ENCODE assay signal across 27 cellular contexts in genomic region chr3:170062769-170063168, GRCh38. TPM values are rescaled to one million over a fixed set of nuclear protein-coding genes. Genes with fewer than 3 reads are reported as not detected.
DNase-seq lines count a peak whose midpoint lies in the region; ATAC-seq, FAIRE-seq and TF ChIP-seq lines count a peak whose summit lies in the region.
"Had no signal": no experiment of that assay in that cellular context is flagged by ENCODE, and none has a peak within 500 bp of the region (broad histone marks: within the 10 kb centered on the region; RNA-seq: fewer than 3 reads in every experiment).

No MANE protein-coding gene starts in this region.

- 80% methylated on average over 16 of the region's 16 CpGs for WGBS in A549 (ENCODE audit: missing lambda C conversion rate)
- WGBS in endodermal cell (ENCODE audit: insufficient coverage in 1 of 2, insufficient read length in 1 of 2), 2 experiments = 93 to 97% methylated on average over 14 to 16 of the region's 16 CpGs

- H3K79me2 ChIP-seq in PC-3 (ENCODE audit: low read length) = no peaks in the 10 kb centered on the region

- no peak for TF ChIP-seq RAD21 in A549 (conservative IDR thresholded peaks at IDR 0.05 in 1 of 2, IDR thresholded peaks at IDR 0.05 in 1 of 2)

- H3K9me3 ChIP-seq in A549 (no peaks in the 10 kb centered on the region), PC-3 (ENCODE audit: low read length) (no peaks in the 10 kb centered on the region), endodermal cell (ENCODE audit: control insufficient read depth, low read length) (no peaks in the 10 kb centered on the region)
- H3K9me3 ChIP-seq: MG63, neutrophil, Peyer's patch, tibial artery had no signal

- H3K36me3 ChIP-seq in PC-3 (ENCODE audit: low read depth, low read length) (no peaks in the 10 kb centered on the region), endodermal cell (ENCODE audit: control insufficient read depth, insufficient read depth, low read length) (no peaks in the 10 kb centered on the region)
- H3K36me3 ChIP-seq: MG63, tibial artery had no signal

- no peak overlapping the region for H3K4me3 Mint-ChIP-seq in endodermal cell
- H3K4me3 Mint-ChIP-seq: activated naive CD4-positive, alpha-beta T cell treated with anti-CD3 and anti-CD28 coated beads, Interleukin-2, amount 10 ng/mL, durations not matched to agents 7 days and 5 days; activated T-cell treated with anti-CD3 and anti-CD28 coated beads, Interleukin-2, amount 50 U/mL, for 72 hours; immature natural killer cell had no signal

- intact Hi-C loops in PC-3 (cut with micrococcal nuclease) = no loop called here

- H3K9me3 Mint-ChIP-seq in endodermal cell = peaks cover 3% of the 10 kb centered on the region
- H3K9me3 Mint-ChIP-seq: activated naive CD4-positive, alpha-beta T cell treated with anti-CD3 and anti-CD28 coated beads, Interleukin-2, amount 10 ng/mL, durations not matched to agents 7 days and 5 days; activated T-cell treated with anti-CD3 and anti-CD28 coated beads, Interleukin-2, amount 50 U/mL, for 72 hours; immature natural killer cell had no signal

- POLR2A ChIA-PET in A549 (lab: Yijun Ruan, JAX) (no interaction called here), PC-3 (lab: Charles Lee; ENCODE audit: unreplicated experiment) (no interaction called here)

- CTCF ChIA-PET in A549 (lab: Yijun Ruan, JAX) (interaction anchor here (0.6 to 1.3 kb wide), 2 partner anchors 25 to 51 kb away, joined by 3 to 4 read pairs; partner anchors contain the start of gene GPR160), PC-3 (lab: Charles Lee) (no interaction called here)

- TF ChIP-seq POLR2A in A549 (IDR thresholded peaks at IDR 0.05; ENCODE audit: low read length) = no peak

- in situ Hi-C loops in GM13977 (cut with MboI; ENCODE audit: low pct_unique_long_range_greater_than_20kb, low sequenced_read_pairs, unreplicated experiment) = no loop called here

- no peaks in the 10 kb centered on the region for H3K27me3 ChIP-seq in PC-3 (ENCODE audit: low read length)
- no peaks in the 10 kb centered on the region for H3K27me3 ChIP-seq in endodermal cell (ENCODE audit: control insufficient read depth, insufficient read depth, low read length, poor library complexity, severe bottlenecking)
- H3K27me3 ChIP-seq: MG63, neutrophil, Peyer's patch, tibial artery had no signal

- H3K9ac ChIP-seq in PC-3 (ENCODE audit: low read length) (no peak overlapping the region), endodermal cell (ENCODE audit: extremely low read depth, low read length, poor library complexity, severe bottlenecking) (no peak overlapping the region)

- no peaks in the 10 kb centered on the region for H3K27me3 Mint-ChIP-seq in endodermal cell (ENCODE audit: insufficient read depth)
- H3K27me3 Mint-ChIP-seq: activated naive CD4-positive, alpha-beta T cell treated with anti-CD3 and anti-CD28 coated beads, Interleukin-2, amount 10 ng/mL, durations not matched to agents 7 days and 5 days had no signal

- no peak for TF ChIP-seq EP300 in A549 (IDR thresholded peaks at IDR 0.05)

- ATAC-seq in A549 (peak in 1 of 2 experiments; percentile 62; a peak in 3 of 6 replicates), PC-3 (no peak), HG03280 (IDR thresholded peaks at IDR 0.05; ENCODE audit: unreplicated experiment) (no peak), HG03460 (IDR thresholded peaks at IDR 0.05; ENCODE audit: unreplicated experiment) (no peak)
- ATAC-seq: activated T-cell treated with anti-CD3 and anti-CD28 coated beads, Interleukin-2, amount 50 U/mL, for 72 hours; left ventricle myocardium superior; stimulated activated naive CD8-positive, alpha-beta T cell treated with anti-CD3 and anti-CD28 coated beads, Interleukin-15, Interleukin-2, amounts not matched to agents 100 U/mL and 50 U/mL, for 24 hours had no signal

- H3K4me3 ChIP-seq in A549 = no peak overlapping the region
- no peak overlapping the region for H3K4me3 ChIP-seq in PC-3 (ENCODE audit: low read length)
- H3K4me3 ChIP-seq in endodermal cell (ENCODE audit: low read length) = no peak overlapping the region
- H3K4me3 ChIP-seq: MG63, Peyer's patch, SK-N-MC, tibial artery had no signal

- H3K27ac Mint-ChIP-seq in endodermal cell = no peak overlapping the region
- H3K27ac Mint-ChIP-seq: activated naive CD4-positive, alpha-beta T cell treated with anti-CD3 and anti-CD28 coated beads, Interleukin-2, amount 10 ng/mL, durations not matched to agents 7 days and 5 days; activated T-cell treated with anti-CD3 and anti-CD28 coated beads, Interleukin-2, amount 50 U/mL, for 72 hours; immature natural killer cell had no signal

- peaks cover 9% of the 10 kb centered on the region for H3K4me1 Mint-ChIP-seq in endodermal cell

- H3F3A ChIP-seq in PC-3 (ENCODE audit: low read length, unreplicated experiment) = no peaks in the 10 kb centered on the region

- H3K4me2 ChIP-seq in A549 (no peak overlapping the region), PC-3 (ENCODE audit: low read length) (no peak overlapping the region)

- peaks cover 14% of the 10 kb centered on the region for H3K36me3 Mint-ChIP-seq in endodermal cell (ENCODE audit: low read depth)

- FAIRE-seq in A549 (lab: Jason Lieb, UNC) = no peak

- TF ChIP-seq CTCF in A549 (IDR thresholded peaks at IDR 0.05) (0 out of 3 replicates have a peak, but pooled peaks have one; percentile 17), GM13977 (IDR thresholded peaks at IDR 0.05; ENCODE audit: extremely low read depth, insufficient read depth, missing control alignments) (peak; percentile 7), PC-3 (conservative IDR thresholded peaks at IDR 0.05; ENCODE audit: low read depth, low read length) (peak; percentile 50), endodermal cell (conservative IDR thresholded peaks at IDR 0.05) (peak; percentile 58), GM20000 (IDR thresholded peaks at IDR 0.05; ENCODE audit: extremely low read depth, missing control alignments) (no peak)

- no peaks in the 10 kb centered on the region for H4K20me1 ChIP-seq in PC-3 (ENCODE audit: low read length)

- H3K9me2 ChIP-seq in PC-3 (replicated peaks; ENCODE audit: low read length) = no peaks in the 10 kb centered on the region

- H2AFZ ChIP-seq in PC-3 (ENCODE audit: low read length) = no peak overlapping the region

- BruUV-seq in PC-3 (replicated peaks; lab: Mats Ljungman, UMichigan) = no TSS peak

- DNase-seq in A549 (ENCODE audit: low read depth in 1 of 2, low spot score in 1 of 2) = no peak
- DNase-seq in GM13977 (ENCODE audit: low spot score) = no peak
- DNase-seq in PC-3 = no peak
- peak; percentile 76 for DNase-seq in endodermal cell
- DNase-seq in NCI-H2227 treated with DMSO at 0.1 percent for 48 hours (lab: John Stamatoyannopoulos, UW) = no peak
- DNase-seq in GM20000 (ENCODE audit: low spot score) = no peak
- DNase-seq: activated naive CD4-positive, alpha-beta T cell treated with anti-CD3 and anti-CD28 coated beads, Interleukin-2, amount 10 ng/mL, durations not matched to agents 7 days and 5 days; activated T-cell treated with anti-CD3 and anti-CD28 coated beads, Interleukin-2, amount 50 U/mL, for 72 hours; anterior cingulate cortex; effector CD4-positive, alpha-beta T cell; GDM1; head of caudate nucleus; immature natural killer cell; IMR-90; left ventricle myocardium superior; MG63; NCI-H146; NCI-H2171; NCI-H748 treated with DMSO at 0.1 percent for 48 hours; stimulated activated CD4-positive, alpha-beta T cell treated with anti-CD3 and anti-CD28 coated beads, Interleukin-4, amount 100 ng/mL, for 1 hour; stimulated activated naive CD8-positive, alpha-beta T cell treated with anti-CD3 and anti-CD28 coated beads, Interleukin-15, Interleukin-2, amounts not matched to agents 100 U/mL and 50 U/mL, for 24 hours; tibial artery had no signal

- no peak overlapping the region for H3K27ac ChIP-seq in A549
- H3K27ac ChIP-seq in PC-3 (ENCODE audit: low read length) = no peak overlapping the region
- no peak overlapping the region for H3K27ac ChIP-seq in endodermal cell (ENCODE audit: low read depth, low read length)
- H3K27ac ChIP-seq: neutrophil, Peyer's patch, SK-N-MC, tibial artery had no signal

- H3K4me1 ChIP-seq in A549 = no peaks in the 10 kb centered on the region
- no peaks in the 10 kb centered on the region for H3K4me1 ChIP-seq in PC-3 (ENCODE audit: insufficient read depth, low read length)
- H3K4me1 ChIP-seq in endodermal cell (ENCODE audit: control insufficient read depth, insufficient read depth, low read length) = no peaks in the 10 kb centered on the region
- H3K4me1 ChIP-seq: Peyer's patch, tibial artery had no signal

TF ChIP-seq in A549, 52 proteins besides CTCF, POLR2A, EP300 and RAD21:
- no peak for TF ChIP-seq RCOR1 (IDR thresholded peaks at IDR 0.05; ENCODE audit: low read depth, low read length)
- TF ChIP-seq SMC3 (IDR thresholded peaks at IDR 0.05) = no peak
- no peak for TF ChIP-seq BHLHE40 (IDR thresholded peaks at IDR 0.05; ENCODE audit: low read depth, low read length)
- TF ChIP-seq GATA3 (IDR thresholded peaks at IDR 0.05; ENCODE audit: borderline replicate concordance) = no peak
- no peak for TF ChIP-seq SREBF2 (IDR thresholded peaks at IDR 0.05)
- no peak for TF ChIP-seq HEYL (CRISPR knock-in tag; IDR thresholded peaks at IDR 0.05)
- no peak for TF ChIP-seq KDM1A (IDR thresholded peaks at IDR 0.05; ENCODE audit: low read depth)
- no peak for TF ChIP-seq JUN (IDR thresholded peaks at IDR 0.05)

RNA-seq across cellular contexts. Expression of gene GPR160, which starts 25.0 kb away (rescaled TPM):
- polyA plus RNA-seq in A549 (2011; rRNA removed) = 4.5 and 6.3 TPM in 2 replicates
- polyA plus RNA-seq in A549 (2012; cell fraction: cytosol; rRNA removed) = 1.1 and 1.6 TPM in 2 replicates
- 0.48 and 0.49 TPM in 2 replicates for polyA plus RNA-seq in A549 (2012; cell fraction: nucleus; rRNA removed)
- polyA plus RNA-seq in A549 (2017; fragmentation: RNase III; extraction: RNeasy Plus Mini Kit Qiagen cat#74134 plus additional on column Dnase treatment) = 2.0 TPM in 3 replicates
- 0.54 and 0.79 TPM in 2 replicates for polyA minus RNA-seq in A549 (2011; rRNA and poly(A)+ RNA removed)
- total RNA-seq in PC-3 (2014; rRNA removed) = 13.0 and 15.7 TPM in 2 replicates
- total RNA-seq in endodermal cell = 1 to 10 TPM; 6.9 to 8.6 TPM
- 2.1 TPM for polyA plus RNA-seq in endodermal cell (2013, experiment 1 of 2)
- polyA plus RNA-seq in endodermal cell (2013, experiment 2 of 2) = 1.1 TPM
